Comparison of ENCODE assay signal across 29 cellular contexts in the genomic region with DNA sequence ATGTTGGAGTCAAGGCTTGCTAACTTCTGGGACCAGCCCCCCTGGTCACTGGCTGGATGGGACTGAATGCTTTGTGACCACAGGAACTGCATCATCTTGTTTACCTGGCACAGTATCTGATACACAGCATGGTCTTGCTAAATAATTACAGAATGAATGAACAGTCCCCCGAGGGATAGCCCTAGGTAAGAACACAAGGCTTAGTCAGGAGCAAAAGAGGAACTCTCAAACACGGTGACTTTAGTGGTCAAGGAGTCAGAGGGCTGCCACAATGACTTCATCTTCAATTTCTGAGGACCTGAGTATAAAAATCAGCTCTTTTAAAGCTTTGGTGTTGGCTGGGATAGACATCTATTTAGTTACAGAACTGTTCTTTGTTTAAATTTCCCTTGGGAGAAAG. TPM values are rescaled to one million over a fixed set of nuclear protein-coding genes. Genes with fewer than 3 reads are reported as not detected.
DNase-seq lines count a peak whose midpoint lies in the region; ATAC-seq, FAIRE-seq and TF ChIP-seq lines count a peak whose summit lies in the region.
"Had no signal": no experiment of that assay in that cellular context is flagged by ENCODE, and none has a peak within 500 bp of the region (broad histone marks: within the 10 kb centered on the region; RNA-seq: fewer than 3 reads in every experiment).

No MANE protein-coding gene starts in this region.

- H2AFZ ChIP-seq in GM23338: no peak overlapping the region

- H3K4me2 ChIP-seq in GM23338: no peak overlapping the region
- H3K4me2 ChIP-seq: A549; BLaER1 treated with 17β-estradiol and CSF1 and Interleukin-3, amounts not matched to agents 10 nM and 100 nM had no signal

- H3F3A ChIP-seq in GM23338 (replicated peaks; ENCODE audit: low read depth): no peaks in the 10 kb centered on the region

- TF ChIP-seq CTCF in GM23338 (conservative IDR thresholded peaks at IDR 0.05; ENCODE audit: low read depth in 2 of 2): no peak

- peaks cover 6% of the 10 kb centered on the region for H3K27me3 Mint-ChIP-seq in GM23338 (ENCODE audit: insufficient read depth, low read depth, poor library complexity)

- no peak overlapping the region for H3K27ac ChIP-seq in GM23338 (ENCODE audit: low read depth)
- H3K27ac ChIP-seq: A549; BLaER1 treated with 17β-estradiol and CSF1 and Interleukin-3, amounts not matched to agents 10 nM and 100 nM; Peyer's patch; SK-N-MC had no signal

- no peaks in the 10 kb centered on the region for H3K27me3 ChIP-seq in GM23338 (ENCODE audit: insufficient read depth)
- H3K27me3 ChIP-seq: BLaER1 treated with 17β-estradiol and CSF1 and Interleukin-3, amounts not matched to agents 10 nM and 100 nM; Peyer's patch had no signal

- H3K79me2 ChIP-seq in GM23338 (replicated peaks; ENCODE audit: insufficient read depth): no peaks in the 10 kb centered on the region

- H4K20me1 ChIP-seq in GM23338 (replicated peaks; ENCODE audit: insufficient read depth): no peaks in the 10 kb centered on the region
- H4K20me1 ChIP-seq: BLaER1 treated with 17β-estradiol and CSF1 and Interleukin-3, amounts not matched to agents 10 nM and 100 nM had no signal

- no peak for FAIRE-seq in GM12891 (lab: Jason Lieb, UNC)
- FAIRE-seq: A549, H1, HTR-8/SVneo had no signal

- H3K4me3 ChIP-seq in GM23338: no peak overlapping the region
- H3K4me3 ChIP-seq: A549; BLaER1 treated with 17β-estradiol and CSF1 and Interleukin-3, amounts not matched to agents 10 nM and 100 nM; Peyer's patch; SK-N-MC had no signal

- H3K36me3 Mint-ChIP-seq in GM23338 (ENCODE audit: low read depth): no peaks in the 10 kb centered on the region
- H3K36me3 Mint-ChIP-seq: CD4-positive, alpha-beta memory T cell had no signal

- H3K9me2 ChIP-seq in GM23338 (ENCODE audit: insufficient read depth): no peaks in the 10 kb centered on the region

- H3K4me1 Mint-ChIP-seq in GM23338: peaks cover 3% of the 10 kb centered on the region; the same call in 2 of the 3 replicates
- H3K4me1 Mint-ChIP-seq: CD4-positive, alpha-beta memory T cell had no signal

- DNase-seq in GM12891 (ENCODE audit: insufficient read length, low spot score): no peak
- DNase-seq in GM23338 (ENCODE audit: low spot score): no peak
- DNase-seq in SKM-1 treated with dmso at 0.1 percent for 144 hours (lab: John Stamatoyannopoulos, UW; ENCODE audit: unreplicated experiment): peak; percentile 69
- DNase-seq in left lobe of liver (ENCODE audit: low spot score): peak; percentile 6
- DNase-seq in activated gamma-delta T cell (lab: John Stamatoyannopoulos, UW): no peak
- no peak for DNase-seq in middle frontal gyrus (ENCODE audit: extremely low spot score, low spot score)
- DNase-seq: AML-193; CD4-positive, alpha-beta memory T cell; COR-L47; DMS53; HCEC 1CT; KG1; MM.1S; NCI-H1092 treated with DMSO at 0.1 percent for 48 hours; NCI-H1436; NCI-H187; NCI-H2081 treated with DMSO at 0.1 percent for 48 hours; NCI-H446 treated with DMSO at 0.1 percent for 48 hours; NCI-H526; Peyer's patch; SIG-M5 had no signal

- H3K4me3 Mint-ChIP-seq in GM23338: no peak overlapping the region
- H3K4me3 Mint-ChIP-seq: CD4-positive, alpha-beta memory T cell had no signal

- H3K36me3 ChIP-seq in GM23338 (ENCODE audit: insufficient read depth): no peaks in the 10 kb centered on the region
- H3K36me3 ChIP-seq: BLaER1 treated with 17β-estradiol and CSF1 and Interleukin-3, amounts not matched to agents 10 nM and 100 nM; Peyer's patch had no signal

- H3K4me1 ChIP-seq in GM23338 (ENCODE audit: insufficient read depth): no peaks in the 10 kb centered on the region
- H3K4me1 ChIP-seq: A549, Peyer's patch had no signal

- H3K27ac Mint-ChIP-seq in GM23338: 0 out of 2 replicates have a peak overlapping the region, but pooled peaks have one; percentile 5
- H3K27ac Mint-ChIP-seq: CD4-positive, alpha-beta memory T cell had no signal

- ATAC-seq in GM23338: no peak
- ATAC-seq in left lobe of liver: no peak
- no peak for ATAC-seq in GM21526 (IDR thresholded peaks at IDR 0.05; ENCODE audit: low FRiP score, unreplicated experiment)
- ATAC-seq: A549 had no signal

- TF ChIP-seq POLR2A in GM12891 (IDR thresholded peaks at IDR 0.05; ENCODE audit: low read depth, low read length): no peak

- no peaks in the 10 kb centered on the region; the same call in 2 of the 3 replicates for H3K9me3 Mint-ChIP-seq in GM23338
- H3K9me3 Mint-ChIP-seq: CD4-positive, alpha-beta memory T cell had no signal

TF ChIP-seq in GM12891, 5 proteins besides CTCF, POLR2A, EP300 and RAD21:
- no peak for TF ChIP-seq TAF1 (IDR thresholded peaks at IDR 0.05; ENCODE audit: low read depth, low read length)
- 0 out of 2 replicates have a peak, but pooled peaks have one; percentile 28 for TF ChIP-seq SPI1 (IDR thresholded peaks at IDR 0.05; ENCODE audit: low read depth, low read length)
- TF ChIP-seq POU2F2 (IDR thresholded peaks at IDR 0.05; ENCODE audit: low read depth, low read length): no peak
- TF ChIP-seq PAX5 (IDR thresholded peaks at IDR 0.05; ENCODE audit: insufficient read depth, low read length, severe bottlenecking): no peak
TF ChIP-seq in GM12891: peak in this region for 1.

TF ChIP-seq in GM23338, 12 proteins besides CTCF, POLR2A, EP300 and RAD21 (continues in another document):
- TF ChIP-seq EZH2phosphoT487 (IDR thresholded peaks at IDR 0.05; ENCODE audit: unreplicated experiment) (no peak), STAT1 (IDR thresholded peaks at IDR 0.05; ENCODE audit: unreplicated experiment) (no peak), CREB1 (CRISPR knock-in tag; IDR thresholded peaks at IDR 0.05; ENCODE audit: low read depth) (no peak), EZH2 (IDR thresholded peaks at IDR 0.05; ENCODE audit: low read depth, unreplicated experiment) (no peak), POLR2AphosphoS5 (IDR thresholded peaks at IDR 0.05; ENCODE audit: low read depth) (no peak), ZNF114 (CRISPR knock-in tag; IDR thresholded peaks at IDR 0.05) (no peak), NANOG (IDR thresholded peaks at IDR 0.05; ENCODE audit: borderline replicate concordance) (no peak), ZNF331 (CRISPR knock-in tag; IDR thresholded peaks at IDR 0.05; ENCODE audit: low read depth) (no peak), REST (IDR thresholded peaks at IDR 0.05; ENCODE audit: unreplicated experiment) (no peak)

RNA-seq across cellular contexts. Expression of gene CXCL14, which starts 15.1 kb away (rescaled TPM):
- 0.09 TPM for polyA plus RNA-seq in GM12891 (2012; ENCODE audit: low read depth, missing spikeins)
- not detected in 2 replicates for total RNA-seq in GM23338 (2014; rRNA removed; shearing (Covaris generic))
- polyA plus RNA-seq in GM23338 (2016; fragmentation: Nextera tagmentation; extraction: Ambion mirVana): 1.7 TPM in 2 replicates
- total RNA-seq in left lobe of liver: 4.8 TPM
- total RNA-seq: CD4-positive, alpha-beta memory T cell; G401 had no signal
- polyA plus RNA-seq: CD4-positive, alpha-beta memory T cell had no signal

RNA-seq across cellular contexts. Expression of gene NEUROG1, which starts 58.1 kb away (rescaled TPM):
- not detected for polyA plus RNA-seq in GM12891 (2012; ENCODE audit: low read depth, missing spikeins)
- not detected in 2 replicates for total RNA-seq in GM23338 (2014; rRNA removed; shearing (Covaris generic))
- polyA plus RNA-seq in GM23338 (2016; fragmentation: Nextera tagmentation; extraction: Ambion mirVana): 0.16 TPM in 1 of 2 replicates, not detected in the other
- total RNA-seq in left lobe of liver: not detected
- total RNA-seq: CD4-positive, alpha-beta memory T cell; Daoy; G401; H1; Peyer's patch had no signal
- polyA plus RNA-seq: A549; CD4-positive, alpha-beta memory T cell; H1 had no signal

Comparison
In these comparisons a context has a peak if more than half of its experiments do, and no peak if none do; other contexts are left out.
1. DNase-seq: peak in SKM-1 treated with dmso at 0.1 percent for 144 hours (single experiment) and left lobe of liver (single experiment); none in GM12891 (single experiment), GM23338 (single experiment), activated gamma-delta T cell (single experiment) and middle frontal gyrus (single experiment).